Comparison of ENCODE assay signal across 23 cellular contexts in the genomic region with DNA sequence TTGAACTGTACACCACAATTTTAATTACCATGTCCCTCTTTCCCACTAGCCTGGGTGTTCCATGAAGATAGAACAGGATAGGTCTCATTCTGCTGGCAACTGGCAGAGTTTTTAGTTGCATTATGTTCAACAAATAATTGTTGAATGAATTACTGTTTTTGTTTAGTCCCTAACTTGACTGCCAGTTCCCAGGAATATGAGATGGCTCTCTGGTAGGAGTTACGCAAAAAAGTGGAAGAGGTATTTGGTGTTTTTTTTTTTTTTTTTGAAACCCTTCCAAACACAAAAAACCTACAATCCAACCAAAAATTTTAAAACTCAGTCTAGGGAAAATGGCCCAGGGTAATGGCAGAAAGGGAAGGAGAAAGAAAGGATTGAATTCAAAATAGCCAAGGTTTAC.
"Had no signal": no experiment of that assay in that cellular context is flagged by ENCODE, and none has a peak within 500 bp of the region (broad histone marks: within the 10 kb centered on the region; RNA-seq: fewer than 3 reads in every experiment).

No MANE protein-coding gene starts in this region.

- H3K4me3 ChIP-seq: adrenal gland, MG63 had no signal

- H3K27me3 ChIP-seq: adrenal gland, MG63 had no signal

- ATAC-seq: activated CD4-positive, alpha-beta T cell treated with anti-CD3 and anti-CD28 coated beads for 36 hours; activated CD8-positive, alpha-beta T cell treated with anti-CD3 and anti-CD28 coated beads for 36 hours; activated T-cell treated with anti-CD3 and anti-CD28 coated beads, Interleukin-2, amount 50 U/mL, for 72 hours; T-helper 17 cell had no signal

- H3K27ac ChIP-seq: adrenal gland, VCaP had no signal

- H3K9me3 Mint-ChIP-seq: activated CD8-positive, alpha-beta T cell treated with anti-CD3 and anti-CD28 coated beads for 36 hours; activated naive CD4-positive, alpha-beta T cell treated with anti-CD3 and anti-CD28 coated beads, Interleukin-2, amount 10 ng/mL, durations not matched to agents 7 days and 5 days; activated naive CD8-positive, alpha-beta T cell treated with anti-CD3 and anti-CD28 coated beads for 36 hours; activated T-cell treated with anti-CD3 and anti-CD28 coated beads, Interleukin-2, amount 50 U/mL, for 72 hours; activated T-helper 2 cell treated with anti-CD3 and anti-CD28 coated beads, Interferon-gamma antibody, Interleukin-2, Interleukin-4, amounts not matched to agents 10 μg/mL and 5 μg/mL and 100 μg/mL, durations not matched to agents 14 hours and 24 hours and 36 hours had no signal

- H3K9me3 ChIP-seq: adrenal gland, MG63 had no signal

- DNase-seq: activated CD4-positive, alpha-beta T cell treated with anti-CD3 and anti-CD28 coated beads for 36 hours; activated CD8-positive, alpha-beta memory T cell treated with anti-CD3 and anti-CD28 coated beads, Interleukin-2, amount 50 U/mL, for 4 hours; activated CD8-positive, alpha-beta T cell treated with anti-CD3 and anti-CD28 coated beads for 36 hours; activated gamma-delta T cell treated with Interleukin-2 at 50 U/mL for 16 hours; activated naive CD4-positive, alpha-beta T cell treated with anti-CD3 and anti-CD28 coated beads, Interleukin-2, amount 10 ng/mL, durations not matched to agents 7 days and 5 days; activated naive CD8-positive, alpha-beta T cell treated with anti-CD3 and anti-CD28 coated beads for 36 hours; activated T-cell treated with anti-CD3 and anti-CD28 coated beads, Interleukin-2, amount 50 U/mL, for 72 hours; adrenal gland; anterior cingulate cortex; caudate nucleus; KG1; MG63; NCI-H1092 treated with DMSO at 0.1 percent for 48 hours; NCI-H1436 treated with DMSO at 0.1 percent for 48 hours; NCI-H187; NCI-H446; NCI-H524; SHP77 treated with DMSO at 0.1 percent for 48 hours; T-helper 17 cell; T1000 had no signal

- H3K4me3 Mint-ChIP-seq: activated CD4-positive, alpha-beta T cell treated with anti-CD3 and anti-CD28 coated beads for 36 hours; activated CD8-positive, alpha-beta T cell treated with anti-CD3 and anti-CD28 coated beads for 36 hours; activated naive CD4-positive, alpha-beta T cell treated with anti-CD3 and anti-CD28 coated beads, Interleukin-2, amount 10 ng/mL, durations not matched to agents 7 days and 5 days; activated naive CD8-positive, alpha-beta T cell treated with anti-CD3 and anti-CD28 coated beads for 36 hours; activated T-cell treated with anti-CD3 and anti-CD28 coated beads, Interleukin-2, amount 50 U/mL, for 72 hours; IgD-negative memory B cell; T-helper 17 cell had no signal

- H3K27me3 Mint-ChIP-seq: activated CD4-positive, alpha-beta T cell treated with anti-CD3 and anti-CD28 coated beads for 36 hours; activated CD8-positive, alpha-beta T cell treated with anti-CD3 and anti-CD28 coated beads for 36 hours; activated naive CD4-positive, alpha-beta T cell treated with anti-CD3 and anti-CD28 coated beads, Interleukin-2, amount 10 ng/mL, durations not matched to agents 7 days and 5 days; activated naive CD8-positive, alpha-beta T cell treated with anti-CD3 and anti-CD28 coated beads for 36 hours; T-helper 17 cell had no signal

- H3K36me3 ChIP-seq: adrenal gland, MG63 had no signal

- H3K4me1 Mint-ChIP-seq: IgD-negative memory B cell had no signal

- H3K27ac Mint-ChIP-seq: activated CD4-positive, alpha-beta T cell treated with anti-CD3 and anti-CD28 coated beads for 36 hours; activated CD8-positive, alpha-beta T cell treated with anti-CD3 and anti-CD28 coated beads for 36 hours; activated naive CD4-positive, alpha-beta T cell treated with anti-CD3 and anti-CD28 coated beads, Interleukin-2, amount 10 ng/mL, durations not matched to agents 7 days and 5 days; activated naive CD8-positive, alpha-beta T cell treated with anti-CD3 and anti-CD28 coated beads for 36 hours; activated T-cell treated with anti-CD3 and anti-CD28 coated beads, Interleukin-2, amount 50 U/mL, for 72 hours; activated T-helper 2 cell treated with anti-CD3 and anti-CD28 coated beads, Interferon-gamma antibody, Interleukin-2, Interleukin-4, amounts not matched to agents 10 μg/mL and 5 μg/mL and 100 μg/mL, durations not matched to agents 14 hours and 24 hours and 36 hours; T-helper 17 cell had no signal
